In the genomic region with DNA sequence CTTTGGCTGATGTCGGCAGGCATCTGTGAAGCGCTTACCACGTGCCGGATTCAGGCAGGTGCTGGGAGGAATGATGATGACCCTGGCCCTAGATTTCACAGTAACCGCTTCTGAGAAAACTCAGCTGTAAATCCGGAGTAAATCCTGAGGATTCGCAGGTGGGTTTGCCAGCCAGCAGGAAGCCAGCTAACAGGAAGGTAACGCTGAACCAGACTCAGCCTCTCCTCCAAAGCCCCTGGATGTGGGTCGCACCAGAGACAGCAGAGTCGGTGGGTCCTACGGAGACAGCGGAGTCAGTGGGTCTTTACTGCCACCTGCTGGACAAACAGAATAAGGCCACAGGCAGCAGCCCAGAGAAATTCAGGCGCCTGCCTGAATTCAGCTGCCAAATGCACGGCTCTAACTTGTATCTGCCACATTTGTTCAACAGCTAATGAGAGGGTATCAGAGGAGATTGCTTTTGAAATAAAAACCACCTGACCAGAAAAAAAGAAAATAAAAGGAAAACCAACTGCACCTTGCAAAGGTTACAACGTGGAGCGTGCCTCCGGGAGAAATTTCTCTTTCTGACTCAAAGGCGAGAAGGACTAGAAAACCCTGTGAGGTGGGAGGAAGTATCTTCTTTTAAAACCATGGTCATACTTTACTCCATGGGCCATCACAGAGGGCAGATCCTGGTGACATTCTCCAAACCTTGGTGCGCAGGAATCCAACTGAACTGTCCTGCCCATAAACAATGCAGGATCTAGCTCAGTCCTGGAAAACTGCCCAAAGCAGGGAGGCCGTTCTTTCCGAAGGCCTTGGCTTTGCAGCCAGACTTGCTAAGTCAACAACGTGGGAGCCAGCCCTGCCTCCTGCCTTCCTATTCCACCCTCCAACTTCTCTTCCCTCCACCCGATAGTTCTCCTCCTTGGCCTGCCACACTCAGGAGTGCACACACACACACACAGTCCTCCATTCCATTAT, we compare ENCODE assay signal across 8 cellular contexts. TPM values are rescaled to one million over a fixed set of nuclear protein-coding genes. Genes with fewer than 3 reads are reported as not detected.
DNase-seq lines count a peak whose midpoint lies in the region; ATAC-seq and TF ChIP-seq lines count a peak whose summit lies in the region.

No MANE protein-coding gene starts in this region.

- H3F3A ChIP-seq in PC-9 (ENCODE audit: insufficient read depth, low read depth) = no peaks in the 10 kb centered on the region

- H3K9me3 ChIP-seq in Caco-2 = no peaks in the 10 kb centered on the region
- no peaks in the 10 kb centered on the region for H3K9me3 ChIP-seq in PC-9 (ENCODE audit: insufficient read depth, low read depth)

- H3K9me2 ChIP-seq in PC-9 (ENCODE audit: insufficient read depth) = no peaks in the 10 kb centered on the region

- peaks cover 6% of the 10 kb centered on the region for H3K4me1 ChIP-seq in Caco-2
- H3K4me1 ChIP-seq in PC-9 (replicated peaks; ENCODE audit: insufficient read depth) = no peaks in the 10 kb centered on the region

- H3K27me3 Mint-ChIP-seq in Caco-2 (ENCODE audit: insufficient read depth, unreplicated experiment) (no peaks in the 10 kb centered on the region), natural killer cell (ENCODE audit: low read depth in 2 of 2) (peaks cover 2 to 6% of the 10 kb centered on the region in 2 donors)
- H3K27me3 Mint-ChIP-seq in stimulated activated naive B cell treated with anti-CD40 and anti-IgM and Interleukin-4, amounts not matched to agents 10 μg/mL and 1 μg/mL and 100 μg/mL, for 72 hours = peaks cover 9 to 10% of the 10 kb centered on the region in 2 donors

- H3K4me1 Mint-ChIP-seq in Caco-2 (ENCODE audit: low read depth, unreplicated experiment) (peaks cover 7% of the 10 kb centered on the region), natural killer cell (no peaks in the 10 kb centered on the region)
- H3K4me1 Mint-ChIP-seq in stimulated activated naive B cell treated with anti-CD40 and anti-IgM and Interleukin-4, amounts not matched to agents 10 μg/mL and 1 μg/mL and 100 μg/mL, for 72 hours = peaks cover 0 to 2% of the 10 kb centered on the region in 2 donors

- H3K9me3 Mint-ChIP-seq in Caco-2 (ENCODE audit: unreplicated experiment) (no peaks in the 10 kb centered on the region), natural killer cell (no peaks in the 10 kb centered on the region)
- no peaks in the 10 kb centered on the region for H3K9me3 Mint-ChIP-seq in stimulated activated naive B cell treated with anti-CD40 and anti-IgM and Interleukin-4, amounts not matched to agents 10 μg/mL and 1 μg/mL and 100 μg/mL, for 72 hours

- H3K27ac ChIP-seq in PC-9 = no peak overlapping the region

- no peaks in the 10 kb centered on the region for H3K79me2 ChIP-seq in PC-9 (ENCODE audit: low read depth)

- no peaks in the 10 kb centered on the region for H3K36me3 Mint-ChIP-seq in Caco-2 (ENCODE audit: insufficient read depth, unreplicated experiment)
- no peaks in the 10 kb centered on the region for H3K36me3 Mint-ChIP-seq in natural killer cell
- H3K36me3 Mint-ChIP-seq in stimulated activated naive B cell treated with anti-CD40 and anti-IgM and Interleukin-4, amounts not matched to agents 10 μg/mL and 1 μg/mL and 100 μg/mL, for 72 hours = no peaks in the 10 kb centered on the region

- peak overlapping the region; percentile 41 for H3K4me3 ChIP-seq in Caco-2 (ENCODE audit: low read depth, low read length)
- H3K4me3 ChIP-seq in PC-9 = peak overlapping the region; percentile 42; the same call in 1 of the 2 replicates
- H3K4me3 ChIP-seq in fibroblast of the aortic adventitia (ENCODE audit: low read depth, low read length) = peak overlapping the region; percentile 41

- peak overlapping the region; percentile 50; the same call in 1 of the 2 replicates for H2AFZ ChIP-seq in PC-9

- no peak overlapping the region for H3K4me3 Mint-ChIP-seq in Caco-2 (ENCODE audit: unreplicated experiment)
- no peak overlapping the region for H3K4me3 Mint-ChIP-seq in natural killer cell
- H3K4me3 Mint-ChIP-seq in stimulated activated naive B cell treated with anti-CD40 and anti-IgM and Interleukin-4, amounts not matched to agents 10 μg/mL and 1 μg/mL and 100 μg/mL, for 72 hours = no peak overlapping the region

- peak; percentile 93 to 95 for TF ChIP-seq CTCF in Caco-2 (IDR thresholded peaks at IDR 0.05; ENCODE audit: insufficient read depth in 1 of 2, low read depth in 1 of 2, low read length in 1 of 2, severe bottlenecking in 1 of 2, unreplicated experiment in 1 of 2)
- peak; percentile 98 for TF ChIP-seq CTCF in PC-9 (conservative IDR thresholded peaks at IDR 0.05)
- TF ChIP-seq CTCF in fibroblast of the aortic adventitia (IDR thresholded peaks at IDR 0.05; ENCODE audit: insufficient read depth, low read length) = peak; percentile 96
- TF ChIP-seq CTCF in natural killer cell (IDR thresholded peaks at IDR 0.05) = peak; percentile 91

- ATAC-seq in natural killer cell (peak; percentile 77 to 93 (median 89)), HG03095 (IDR thresholded peaks at IDR 0.05; ENCODE audit: unreplicated experiment) (no peak)
- ATAC-seq in stimulated activated naive B cell treated with anti-CD40 and anti-IgM and Interleukin-4, amounts not matched to agents 10 μg/mL and 1 μg/mL and 100 μg/mL, for 72 hours (replicated peaks) = peak; percentile 95 to 96

- CTCF ChIA-PET in Caco-2 (lab: Charles Lee) = interaction anchor here (0.6 to 2.1 kb wide), 14 partner anchors 17 to 406 kb away, joined by 3 to 30 read pairs (median 4); a partner anchor contains a TSS
- CTCF ChIA-PET in PC-9 (lab: Charles Lee) = interaction anchor here (0.9 kb wide), 2 partner anchors 9 to 285 kb away, joined by 4 to 6 read pairs; no protein-coding TSS in a partner anchor

- H3K36me3 ChIP-seq in Caco-2 (ENCODE audit: control insufficient read depth, insufficient read depth, low read length) (no peaks in the 10 kb centered on the region), PC-9 (ENCODE audit: low read depth) (no peaks in the 10 kb centered on the region)

- H3K27me3 ChIP-seq in Caco-2 (replicated peaks; ENCODE audit: control insufficient read depth, insufficient read depth, low read length) (no peaks in the 10 kb centered on the region), PC-9 (ENCODE audit: insufficient read depth, low read depth) (no peaks in the 10 kb centered on the region)

- POLR2A ChIA-PET in Caco-2 (lab: Charles Lee) = interaction anchor here (0.7 kb wide), 1 partner anchor 283 kb away, joined by 3 read pairs; no protein-coding TSS in a partner anchor
- POLR2A ChIA-PET in PC-9 (lab: Charles Lee; ENCODE audit: unreplicated experiment) = no interaction called here

- H4K20me1 ChIP-seq in PC-9 (ENCODE audit: insufficient read depth) = no peaks in the 10 kb centered on the region

- H3K27ac Mint-ChIP-seq in Caco-2 (ENCODE audit: unreplicated experiment) (no peak overlapping the region), natural killer cell (no peak overlapping the region)
- no peak overlapping the region for H3K27ac Mint-ChIP-seq in stimulated activated naive B cell treated with anti-CD40 and anti-IgM and Interleukin-4, amounts not matched to agents 10 μg/mL and 1 μg/mL and 100 μg/mL, for 72 hours

- BruUV-seq in Caco-2 (replicated peaks; lab: Mats Ljungman, UMichigan) = no TSS peak
- BruUV-seq in PC-9 (replicated peaks; lab: Mats Ljungman, UMichigan) = no TSS peak

- H3K4me2 ChIP-seq in PC-9 = peak overlapping the region; percentile 77

- peak; percentile 80 to 86 for DNase-seq in Caco-2
- peak; percentile 58 for DNase-seq in KG1 (lab: John Stamatoyannopoulos, UW)
- DNase-seq in PC-9 = peak; percentile 43 to 62
- peak; percentile 23 for DNase-seq in activated T-helper 1 cell treated with Interleukin-2 at 50 U/mL for 16 hours (ENCODE audit: low read depth)
- DNase-seq in fibroblast of the aortic adventitia (ENCODE audit: low read depth) = peak; percentile 95
- peak; percentile 41 for DNase-seq in natural killer cell
- peak; percentile 53 for DNase-seq in stimulated activated naive B cell treated with anti-CD40 and anti-IgM and Interleukin-4, amounts not matched to agents 10 μg/mL and 1 μg/mL and 100 μg/mL, for 72 hours

- intact Hi-C loops in Caco-2 (cut with micrococcal nuclease; ENCODE audit: unreplicated experiment) (loop anchor here (1.0 to 5.0 kb wide), 5 partner anchors 38 to 405 kb away; no protein-coding TSS in a partner anchor), PC-9 (cut with micrococcal nuclease; ENCODE audit: unreplicated experiment) (loop anchor here (1.0 to 5.0 kb wide), 3 partner anchors 284 to 455 kb away; no protein-coding TSS in a partner anchor), natural killer cell (cut with micrococcal nuclease) (loop anchor here (1.0 to 10.0 kb wide), 4 partner anchors 197 to 454 kb away; no protein-coding TSS in a partner anchor)

RNA-seq across cellular contexts. Expression of a gene that starts 16.3 kb away (rescaled TPM):
- total RNA-seq in Caco-2 (2022) (56.7 and 62.2 TPM in 2 replicates), PC-9 (2021) (48.3 and 56.8 TPM in 2 replicates), fibroblast of the aortic adventitia (ENCODE audit: low replicate concordance) (97.1 and 202 TPM in 2 replicates), natural killer cell (1 to 10 TPM; 3.1 to 4.9 (median 3.4) TPM)

RNA-seq across cellular contexts. Expression of a gene that starts 58.8 kb away (rescaled TPM):
- total RNA-seq in Caco-2 (2022) = 125 and 126 TPM in 2 replicates
- 55.2 and 67.8 TPM in 2 replicates for total RNA-seq in PC-9 (2021)
- total RNA-seq in fibroblast of the aortic adventitia (ENCODE audit: low replicate concordance) = 50.4 and 53.5 TPM in 2 replicates
- 10 to 100 TPM; 38.3 to 52.1 (median 41.0) TPM for total RNA-seq in natural killer cell

Comparison
In these comparisons a context has a peak if more than half of its experiments do, and no peak if none do; other contexts are left out.
1. DNase-seq: peak in every context shown above with its lines; median percentile 95 in fibroblast of the aortic adventitia; 83 in Caco-2; 58 in KG1; 53 in stimulated activated naive B cell treated with anti-CD40 and anti-IgM and Interleukin-4, amounts not matched to agents 10 μg/mL and 1 μg/mL and 100 μg/mL, for 72 hours; 52 in PC-9; 41 in natural killer cell; 23 in activated T-helper 1 cell treated with Interleukin-2 at 50 U/mL for 16 hours.